9 cellular contexts compared by ENCODE assay signal in the genomic region with DNA sequence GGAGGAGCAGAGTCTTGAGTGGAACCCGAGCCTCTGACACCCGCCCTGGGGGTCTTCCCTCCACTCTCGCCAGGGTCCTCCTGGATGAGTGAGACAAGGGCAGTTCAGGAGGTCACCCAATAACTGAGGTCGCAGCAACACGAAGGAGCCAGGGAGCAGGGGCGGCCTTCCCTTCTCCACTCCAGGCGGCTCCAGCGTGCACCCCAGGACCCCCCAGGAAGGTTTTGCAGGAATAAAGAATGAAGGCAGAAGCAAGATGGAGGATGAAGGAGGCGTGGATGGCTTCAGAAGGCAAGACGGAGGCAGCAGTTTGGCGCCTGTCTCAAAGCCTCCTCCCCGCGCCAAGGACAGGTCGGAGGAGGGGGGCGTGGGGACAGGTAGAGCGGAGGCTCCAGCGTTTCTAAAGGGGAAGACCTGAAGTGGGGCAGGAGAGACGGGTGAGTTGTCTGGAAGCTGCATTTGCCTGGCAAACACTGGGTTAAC. TPM values are rescaled to one million over a fixed set of nuclear protein-coding genes. Genes with fewer than 3 reads are reported as not detected.
DNase-seq lines count a peak whose midpoint lies in the region; FAIRE-seq and TF ChIP-seq lines count a peak whose summit lies in the region.
"Had no signal": no experiment of that assay in that cellular context is flagged by ENCODE, and none has a peak within 500 bp of the region (broad histone marks: within the 10 kb centered on the region; RNA-seq: fewer than 3 reads in every experiment).

No MANE protein-coding gene starts in this region.

- no peaks in the 10 kb centered on the region for H3K79me2 ChIP-seq in GM23248 (ENCODE audit: insufficient read depth)
- no peaks in the 10 kb centered on the region for H3K79me2 ChIP-seq in Karpas-422 (ENCODE audit: low read length)

- 18 to 19% methylated on average over 18 of the region's 18 CpGs for WGBS in GM23248 (ENCODE audit: low coverage in 1 of 2, low lambda C conversion rate in 2 of 2, missing lambda C conversion rate in 2 of 2), 2 experiments

- peak overlapping the region; percentile 77 for H3K4me2 ChIP-seq in GM23248 (ENCODE audit: unreplicated experiment)
- peak overlapping the region; percentile 97 for H3K4me2 ChIP-seq in skeletal muscle satellite cell (ENCODE audit: low read length)
- H3K4me2 ChIP-seq in Karpas-422 (ENCODE audit: low read depth, low read length, poor library complexity, severe bottlenecking), result no peak overlapping the region

- in situ Hi-C loops in GM23248 (cut with MboI), result no loop called here

- DNase-seq in GM23248 (no peak), WERI-Rb-1 (no peak), glutamatergic neuron (no peak), Karpas-422 (no peak), NAMALWA (ENCODE audit: low spot score) (no peak), RCC 7860 (ENCODE audit: low spot score) (no peak)
- DNase-seq in activated CD8-positive, alpha-beta memory T cell treated with anti-CD3 and anti-CD28 coated beads, Interleukin-2, amount 50 U/mL, for 4 hours, result no peak

- H3K9me3 Mint-ChIP-seq in glutamatergic neuron (ENCODE audit: unreplicated experiment), result peaks cover 8% of the 10 kb centered on the region

- TF ChIP-seq CTCF in WERI-Rb-1 (IDR thresholded peaks at IDR 0.05; ENCODE audit: low read depth, low read length) (no peak), glutamatergic neuron (IDR thresholded peaks at IDR 0.05; ENCODE audit: partially characterized antibody, unreplicated experiment) (no peak)

- H3K4me1 Mint-ChIP-seq in glutamatergic neuron (ENCODE audit: low read depth, unreplicated experiment), result peaks cover 20% of the 10 kb centered on the region

- H3K9me3 ChIP-seq in GM23248 (ENCODE audit: low read depth) (no peaks in the 10 kb centered on the region), WERI-Rb-1 (ENCODE audit: severe bottlenecking) (no peaks in the 10 kb centered on the region), skeletal muscle satellite cell (replicated peaks; ENCODE audit: low read length) (no peaks in the 10 kb centered on the region), Karpas-422 (ENCODE audit: low read length) (no peaks in the 10 kb centered on the region)

- H3K4me3 Mint-ChIP-seq in glutamatergic neuron (ENCODE audit: unreplicated experiment), result peak overlapping the region; percentile 99

- H3K36me3 Mint-ChIP-seq in glutamatergic neuron (ENCODE audit: unreplicated experiment), result no peaks in the 10 kb centered on the region

- H3K36me3 ChIP-seq in GM23248 (ENCODE audit: low read depth) (no peaks in the 10 kb centered on the region), WERI-Rb-1 (peaks cover 13% of the 10 kb centered on the region), skeletal muscle satellite cell (ENCODE audit: insufficient read depth, low read length) (no peaks in the 10 kb centered on the region), Karpas-422 (ENCODE audit: insufficient read depth, low read length) (no peaks in the 10 kb centered on the region)

- H3K9me2 ChIP-seq in GM23248 (ENCODE audit: insufficient read depth), result no peaks in the 10 kb centered on the region
- H3K9me2 ChIP-seq in Karpas-422 (replicated peaks; ENCODE audit: insufficient read depth, low read length), result no peaks in the 10 kb centered on the region

- H3F3A ChIP-seq in GM23248 (ENCODE audit: insufficient read depth), result 0 out of 2 replicates have a peak, but pooled peaks cover 9% of the 10 kb centered on the region

- no peak overlapping the region for H3K27ac ChIP-seq in GM23248
- H3K27ac ChIP-seq in WERI-Rb-1, result peak overlapping the region; percentile 76
- no peak overlapping the region for H3K27ac ChIP-seq in Karpas-422 (ENCODE audit: low read length)

- H3K27me3 Mint-ChIP-seq in glutamatergic neuron (ENCODE audit: unreplicated experiment), result peaks cover 6% of the 10 kb centered on the region

- peak overlapping the region; percentile 72 for H3K4me3 ChIP-seq in GM23248
- H3K4me3 ChIP-seq in WERI-Rb-1 (ENCODE audit: low read depth, low read length), result peak overlapping the region; percentile 83
- H3K4me3 ChIP-seq in skeletal muscle satellite cell (ENCODE audit: low read length), result peak overlapping the region; percentile 91
- H3K4me3 ChIP-seq in Karpas-422 (ENCODE audit: low read length), result no peak overlapping the region

- H4K20me1 ChIP-seq in GM23248 (ENCODE audit: insufficient read depth), result no peaks in the 10 kb centered on the region
- H4K20me1 ChIP-seq in Karpas-422 (ENCODE audit: insufficient read depth, low read depth, low read length), result no peaks in the 10 kb centered on the region

- no peak overlapping the region for H3K9ac ChIP-seq in GM23248
- H3K9ac ChIP-seq in skeletal muscle satellite cell (ENCODE audit: low read depth, low read length), result peak overlapping the region; percentile 38
- no peak overlapping the region for H3K9ac ChIP-seq in Karpas-422 (ENCODE audit: low read length)

- no peak overlapping the region for H3K27ac Mint-ChIP-seq in glutamatergic neuron (ENCODE audit: unreplicated experiment)

- H3K27me3 ChIP-seq in GM23248 (replicated peaks; ENCODE audit: insufficient read depth) (peaks cover 46% of the 10 kb centered on the region), WERI-Rb-1 (ENCODE audit: insufficient read depth, low read depth, severe bottlenecking) (no peaks in the 10 kb centered on the region), skeletal muscle satellite cell (ENCODE audit: control insufficient read depth, insufficient read depth, low read length) (peaks cover 41% of the 10 kb centered on the region), Karpas-422 (ENCODE audit: low read length) (no peaks in the 10 kb centered on the region)

- H3K4me1 ChIP-seq in GM23248 (ENCODE audit: insufficient read depth), result no peaks in the 10 kb centered on the region
- H3K4me1 ChIP-seq in skeletal muscle satellite cell (ENCODE audit: control insufficient read depth, insufficient read depth, low read length), result peaks cover 11% of the 10 kb centered on the region
- peaks cover 24% of the 10 kb centered on the region for H3K4me1 ChIP-seq in Karpas-422 (ENCODE audit: low read length)

- H2AFZ ChIP-seq in GM23248 (peak overlapping the region; percentile 61), Karpas-422 (ENCODE audit: low read length) (no peak overlapping the region)

- FAIRE-seq in RCC 7860 (lab: Jason Lieb, UNC), result no peak
- FAIRE-seq: urothelium cell line had no signal

RNA-seq across cellular contexts. Expression of a gene that starts 0.6 kb away (rescaled TPM):
- total RNA-seq in GM23248 (2014; rRNA removed; shearing (Covaris generic)), result 35.0 and 38.9 TPM in 2 replicates
- 47.3 and 51.2 TPM in 2 replicates for polyA plus RNA-seq in GM23248 (2016; fragmentation: Nextera tagmentation; extraction: Ambion mirVana)
- total RNA-seq in glutamatergic neuron (ENCODE audit: unreplicated experiment), result 72.0 TPM
- 11.2 and 22.3 TPM in 2 replicates for total RNA-seq in skeletal muscle satellite cell (2012; rRNA removed)
- total RNA-seq in Karpas-422 (2014; rRNA removed; shearing (Covaris generic); ENCODE audit: low replicate concordance), result 0.19 TPM in 1 of 2 replicates, not detected in the other

Comparison
In these comparisons a context has a peak if more than half of its experiments do, and no peak if none do; other contexts are left out.
1. RNA of a gene that starts 0.6 kb away (total RNA-seq): 72.0 TPM in glutamatergic neuron (single experiment) and 35.0 to 38.9 TPM in GM23248; 0.19 TPM in Karpas-422; every median in the first group is over 10 times any median in the second.